8 cellular contexts compared by ENCODE assay signal in the genomic region with DNA sequence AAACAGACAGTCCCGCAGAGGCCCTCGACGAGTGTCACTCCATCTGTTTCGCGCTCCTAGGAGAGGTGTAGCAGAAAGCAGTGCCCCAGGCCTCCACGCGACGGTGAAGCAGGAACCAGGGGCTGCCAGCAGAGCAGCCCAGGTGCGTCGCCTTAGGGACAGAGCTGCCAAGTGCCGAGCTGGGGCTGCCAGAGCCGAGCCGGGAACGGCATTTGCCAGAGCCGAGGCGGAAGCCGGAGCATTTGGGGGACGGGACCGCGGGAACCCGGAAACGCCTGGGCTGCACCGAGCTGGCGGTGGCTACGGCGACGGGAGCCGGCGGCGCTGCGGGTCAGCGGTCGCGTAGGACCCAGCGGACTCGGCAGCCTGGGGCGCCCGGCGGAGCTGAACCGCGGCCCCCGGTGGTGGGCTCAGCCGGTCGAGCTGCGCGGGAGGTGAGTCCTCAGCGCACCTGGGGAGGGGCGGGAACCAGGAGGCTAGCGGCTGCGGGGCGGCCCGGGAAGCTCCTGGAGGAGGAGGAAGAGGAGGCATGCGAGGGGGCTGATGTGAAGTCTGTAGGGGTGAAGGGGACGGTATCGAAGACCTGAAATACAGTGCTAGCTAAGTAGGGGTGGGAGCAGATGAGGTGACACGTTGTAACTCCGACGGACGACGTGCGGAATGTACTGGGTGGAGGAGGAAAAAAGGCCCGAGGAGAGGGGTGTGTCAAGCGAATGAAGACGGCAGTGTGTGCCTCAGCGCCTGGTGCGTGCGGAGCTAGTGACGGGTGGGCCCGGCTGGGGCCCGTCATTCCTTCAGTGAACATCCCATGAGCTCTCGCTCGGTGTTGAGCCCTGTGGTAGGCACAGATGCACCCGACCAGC. TPM values are rescaled to one million over a fixed set of nuclear protein-coding genes. Genes with fewer than 3 reads are reported as not detected.
DNase-seq lines count a peak whose midpoint lies in the region; ATAC-seq, FAIRE-seq and TF ChIP-seq lines count a peak whose summit lies in the region.

A gene (plus strand): TSS at position 268 of the 863 bp plus-strand sequence. CDS start 23,559 bp downstream, outside the sequence.

- TF ChIP-seq POLR2A in endothelial cell of umbilical vein (IDR thresholded peaks at IDR 0.05; ENCODE audit: low read depth, low read length) = no peak

- peak; percentile 65 to 79 (median 75) for DNase-seq in CD8-positive, alpha-beta memory T cell
- DNase-seq in NOMO-1 (lab: John Stamatoyannopoulos, UW; ENCODE audit: unreplicated experiment in 2 of 2) (peak; percentile 69 to 77), endothelial cell of umbilical vein (ENCODE audit: low read depth, low spot score) (peak; percentile 68), middle frontal gyrus (ENCODE audit: extremely low spot score, low spot score) (peak; percentile 44)
- DNase-seq in activated CD8-positive, alpha-beta memory T cell treated with anti-CD3 and anti-CD28 coated beads, Interleukin-2, amount 50 U/mL, for 1 hour (ENCODE audit: extremely low read depth) = peak; percentile 41
- DNase-seq in stimulated activated CD8-positive, alpha-beta memory T cell treated with anti-CD3 and anti-CD28 coated beads, Interleukin-2, amount 100 ng/mL, for 48 hours (ENCODE audit: low read depth in 2 of 2) = peak; percentile 75 to 79

- no peaks in the 10 kb centered on the region for H4K20me1 ChIP-seq in endothelial cell of umbilical vein (replicated peaks; ENCODE audit: control insufficient read depth, extremely low read depth, insufficient read depth, low read length)

- no peaks in the 10 kb centered on the region for H3K9me3 Mint-ChIP-seq in CD8-positive, alpha-beta memory T cell

- no TSS peak for BruUV-seq in endothelial cell of umbilical vein (replicated peaks; lab: Mats Ljungman, UMichigan)

- peak within 1 kb of the TSS; percentile 81 for H3K4me3 ChIP-seq in CD8-positive, alpha-beta memory T cell (ENCODE audit: low read length)
- peak within 1 kb of the TSS; percentile 62 to 91 (median 69) for H3K4me3 ChIP-seq in endothelial cell of umbilical vein (replicated peaks in 1 of 3; ENCODE audit: insufficient read depth in 1 of 3, low read depth in 1 of 3, low read length in 3 of 3)

- CTCF ChIA-PET in CD8-positive, alpha-beta memory T cell (lab: Charles Lee) = interaction anchor here (1.1 to 1.6 kb wide), 4 partner anchors 42 to 489 kb away, joined by 3 to 6 read pairs (median 4); a partner anchor contains a TSS
- CTCF ChIA-PET in endothelial cell of umbilical vein (lab: Charles Lee) = interaction anchor here (0.9 to 1.4 kb wide), 5 partner anchors 12 to 899 kb away, joined by 3 to 4 read pairs (median 4); no protein-coding TSS in a partner anchor

- peaks cover 18% of the 10 kb centered on the region for H3K4me1 ChIP-seq in CD8-positive, alpha-beta memory T cell (ENCODE audit: insufficient read depth, low read length)
- peaks cover 11% of the 10 kb centered on the region for H3K4me1 ChIP-seq in endothelial cell of umbilical vein (ENCODE audit: control insufficient read depth, extremely low read depth, insufficient read depth, low read length)

- POLR2A ChIA-PET in CD8-positive, alpha-beta memory T cell (lab: Charles Lee) = interaction anchor here (0.6 to 1.9 kb wide), 2 partner anchors 12 to 68 kb away, joined by 3 to 17 read pairs; a partner anchor contains a TSS
- POLR2A ChIA-PET in endothelial cell of umbilical vein (lab: Charles Lee) = no interaction called here

- H2AFZ ChIP-seq in endothelial cell of umbilical vein (ENCODE audit: low read depth, low read length) = peak within 1 kb of the TSS; percentile 95

- peak within 1 kb of the TSS; percentile 96 to 100 (median 100) for H3K4me3 Mint-ChIP-seq in CD8-positive, alpha-beta memory T cell

- ATAC-seq in GM19438 (IDR thresholded peaks at IDR 0.05; ENCODE audit: low read depth, unreplicated experiment) = peak; percentile 90
- peak; percentile 93 for ATAC-seq in HG03571 (IDR thresholded peaks at IDR 0.05; ENCODE audit: unreplicated experiment)

- no peak for TF ChIP-seq CTCF in endothelial cell of umbilical vein (IDR thresholded peaks at IDR 0.05; ENCODE audit: extremely low read depth in 1 of 2, insufficient read depth in 1 of 2, low read depth in 1 of 2, low read length in 2 of 2)

- H3K27me3 ChIP-seq in CD8-positive, alpha-beta memory T cell (ENCODE audit: insufficient read depth, low read length, poor library complexity, severe bottlenecking) = no peaks in the 10 kb centered on the region
- H3K27me3 ChIP-seq in endothelial cell of umbilical vein (ENCODE audit: control insufficient read depth in 2 of 2, insufficient read depth in 2 of 2, low read length in 2 of 2) = no peaks in the 10 kb centered on the region

- peaks cover 0 to 1% of the 10 kb centered on the region in 2 donors for H3K27me3 Mint-ChIP-seq in CD8-positive, alpha-beta memory T cell

- intact Hi-C loops in endothelial cell of umbilical vein (cut with micrococcal nuclease) = loop anchor here (5.0 to 10.0 kb wide), 3 partner anchors 118 to 485 kb away; a partner anchor contains a TSS

- peak within 1 kb of the TSS; percentile 72 for H3K27ac ChIP-seq in CD8-positive, alpha-beta memory T cell (ENCODE audit: low read depth, low read length)
- H3K27ac ChIP-seq in endothelial cell of umbilical vein (ENCODE audit: insufficient read depth, low read depth, low read length) = peak within 1 kb of the TSS; percentile 25

- H3K36me3 ChIP-seq in CD8-positive, alpha-beta memory T cell (ENCODE audit: insufficient read depth, low read length) = no peaks in the 10 kb centered on the region
- no peaks in the 10 kb centered on the region for H3K36me3 ChIP-seq in endothelial cell of umbilical vein (ENCODE audit: control insufficient read depth in 2 of 2, extremely low read depth in 1 of 2, insufficient read depth in 2 of 2, low read length in 2 of 2)

- dilution Hi-C loops in endothelial cell of umbilical vein (cut with MboI; ENCODE audit: extremely low pct_ligation_motif_present, low sequenced_read_pairs) = no loop called here

- H3K27ac Mint-ChIP-seq in CD8-positive, alpha-beta memory T cell = peak within 1 kb of the TSS; percentile 84 to 99 (median 98)

- FAIRE-seq in endothelial cell of umbilical vein (lab: Jason Lieb, UNC) = no peak

- peaks cover 37 to 47% (median 38%) of the 10 kb centered on the region in 3 donors for H3K4me1 Mint-ChIP-seq in CD8-positive, alpha-beta memory T cell

- no peaks in the 10 kb centered on the region for H3K9me1 ChIP-seq in endothelial cell of umbilical vein (replicated peaks; ENCODE audit: control insufficient read depth, extremely low read depth, insufficient read depth, low read length)

- peaks cover 18% of the 10 kb centered on the region for H3K79me2 ChIP-seq in endothelial cell of umbilical vein (ENCODE audit: control insufficient read depth, insufficient read depth, low read length)

- H3K9me3 ChIP-seq in CD8-positive, alpha-beta memory T cell (ENCODE audit: low read length) = no peaks in the 10 kb centered on the region
- H3K9me3 ChIP-seq in endothelial cell of umbilical vein (replicated peaks; ENCODE audit: control insufficient read depth, insufficient read depth, low read length) = no peaks in the 10 kb centered on the region

- peak within 1 kb of the TSS; percentile 97 for H3K4me2 ChIP-seq in endothelial cell of umbilical vein (ENCODE audit: insufficient read depth, low read length)

- H3K36me3 Mint-ChIP-seq in CD8-positive, alpha-beta memory T cell = peaks cover 0 to 12% (median 4%) of the 10 kb centered on the region in 3 donors

- H3K9ac ChIP-seq in endothelial cell of umbilical vein (replicated peaks; ENCODE audit: extremely low read depth, insufficient read depth, low read length) = peak within 1 kb of the TSS; percentile 79

TF ChIP-seq in endothelial cell of umbilical vein, 7 proteins besides CTCF, POLR2A, EP300 and RAD21:
- TF ChIP-seq POLR2AphosphoS5 (IDR thresholded peaks at IDR 0.05; ENCODE audit: insufficient read depth, low read depth, low read length) (no peak), MYC (IDR thresholded peaks at IDR 0.05; ENCODE audit: low read depth, low read length) (no peak), JUN (IDR thresholded peaks at IDR 0.05; ENCODE audit: borderline replicate concordance, insufficient read depth, insufficient read length, low read depth) (no peak), FOS (IDR thresholded peaks at IDR 0.05; ENCODE audit: borderline replicate concordance, insufficient read depth, low read length) (no peak), GATA2 (IDR thresholded peaks at IDR 0.05; ENCODE audit: insufficient read depth, insufficient read length, low read depth, low read length) (no peak), EZH2 (IDR thresholded peaks at IDR 0.05; ENCODE audit: borderline replicate concordance, low read depth, low read length, severe bottlenecking) (no peak)
- TF ChIP-seq, protein P1, sequence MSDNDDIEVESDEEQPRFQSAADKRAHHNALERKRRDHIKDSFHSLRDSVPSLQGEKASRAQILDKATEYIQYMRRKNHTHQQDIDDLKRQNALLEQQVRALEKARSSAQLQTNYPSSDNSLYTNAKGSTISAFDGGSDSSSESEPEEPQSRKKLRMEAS (IDR thresholded peaks at IDR 0.05; ENCODE audit: insufficient read depth, insufficient read length) = no peak

RNA-seq across cellular contexts. Expression of the gene that starts here (rescaled TPM):
- 10 to 100 TPM; 16.6 to 17.0 TPM for total RNA-seq in CD8-positive, alpha-beta memory T cell
- polyA plus RNA-seq in CD8-positive, alpha-beta memory T cell = 14.1 TPM
- 19.0 and 20.2 TPM in 2 replicates for total RNA-seq in endothelial cell of umbilical vein
- 2.8 and 3.6 TPM in 2 replicates for polyA plus RNA-seq in endothelial cell of umbilical vein
- polyA plus RNA-seq in endothelial cell of umbilical vein (2011; cell fraction: cytosol; rRNA removed) = 3.0 and 3.1 TPM in 2 replicates
- polyA plus RNA-seq in endothelial cell of umbilical vein (2011; cell fraction: nucleus; rRNA removed) = 10.3 and 15.1 TPM in 2 replicates
- 9.5 and 13.8 TPM in 2 replicates for polyA plus RNA-seq in endothelial cell of umbilical vein (2012)
- polyA minus RNA-seq in endothelial cell of umbilical vein = 10.2 and 10.6 TPM in 2 replicates
- polyA minus RNA-seq in endothelial cell of umbilical vein (2011; cell fraction: cytosol; rRNA and poly(A)+ RNA removed) = 9.6 TPM
- 17.2 and 27.5 TPM in 2 replicates for polyA minus RNA-seq in endothelial cell of umbilical vein (2011; cell fraction: nucleus; rRNA and poly(A)+ RNA removed)

Comparison
In these comparisons a context has a peak if more than half of its experiments do, and no peak if none do; other contexts are left out.
1. Peak in every context shown above with its lines: DNase-seq, ATAC-seq, H3K4me3 ChIP-seq and H3K27ac ChIP-seq.